In the genomic region with DNA sequence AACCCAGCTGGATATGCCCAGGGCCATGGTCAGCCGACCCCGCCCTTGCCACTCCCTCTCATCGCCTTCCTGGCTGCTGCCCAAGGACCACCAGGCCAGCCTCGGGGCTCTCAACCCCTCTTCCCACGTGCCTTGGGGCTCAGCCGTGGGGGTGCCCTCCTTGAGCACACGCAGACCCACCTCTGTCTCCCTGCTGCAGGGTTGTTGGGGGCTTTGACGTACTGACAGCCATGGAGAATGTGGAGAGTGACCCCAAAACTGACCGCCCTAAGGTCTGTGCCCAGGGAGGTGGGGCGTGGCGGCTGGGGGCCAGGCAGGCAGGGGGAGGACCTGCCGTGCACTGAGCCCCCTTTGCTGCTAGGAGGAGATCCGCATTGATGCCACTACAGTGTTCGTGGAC, we compare ENCODE assay signal across 20 cellular contexts. TPM values are rescaled to one million over a fixed set of nuclear protein-coding genes. Genes with fewer than 3 reads are reported as not detected.
DNase-seq lines count a peak whose midpoint lies in the region; ATAC-seq, FAIRE-seq and TF ChIP-seq lines count a peak whose summit lies in the region.
"Had no signal": no experiment of that assay in that cellular context is flagged by ENCODE, and none has a peak within 500 bp of the region (broad histone marks: within the 10 kb centered on the region; RNA-seq: fewer than 3 reads in every experiment).

No MANE protein-coding gene starts in this region.

- H4K91ac ChIP-seq in H1 (replicated peaks; ENCODE audit: insufficient read length, low read length) (no peak overlapping the region), H9 (ENCODE audit: insufficient read length, low read depth, low read length) (no peak overlapping the region)

- peak overlapping the region; percentile 57 to 80 for H3K27ac Mint-ChIP-seq in natural killer cell
- no peak overlapping the region for H3K27ac Mint-ChIP-seq in natural killer cell treated with Interleukin-12 subunit alpha and Interleukin-12 subunit beta and Interleukin-15 and Interleukin-18, amount 100 ng/mL, for 72 hours
- peak overlapping the region; percentile 51 for H3K27ac Mint-ChIP-seq in stimulated activated naive B cell treated with anti-CD40 and anti-IgM and Interleukin-4, amounts not matched to agents 10 μg/mL and 1 μg/mL and 100 μg/mL, for 72 hours
- H3K27ac Mint-ChIP-seq in H9: no peak overlapping the region
- H3K27ac Mint-ChIP-seq: CD8-positive, alpha-beta T cell; GM23338 had no signal

- DNase-seq in natural killer cell: no peak
- DNase-seq in natural killer cell treated with Interleukin-12 subunit alpha and Interleukin-12 subunit beta and Interleukin-15 and Interleukin-18, amount 100 ng/mL, for 72 hours (ENCODE audit: low spot score): no peak
- DNase-seq in K562 (ENCODE audit: extremely low read depth in 1 of 4, low spot score in 3 of 4): peak in 1 of 4 experiments; percentile 61
- DNase-seq in H1 (ENCODE audit: low read depth in 1 of 2, low spot score in 2 of 2): no peak
- DNase-seq in stimulated activated naive B cell treated with anti-CD40 and anti-IgM and Interleukin-4, amounts not matched to agents 10 μg/mL and 1 μg/mL and 100 μg/mL, for 72 hours: no peak
- DNase-seq in HTR-8/SVneo (ENCODE audit: insufficient read length, low spot score): no peak
- DNase-seq in H9: no peak
- no peak for DNase-seq in NCI-H187 treated with DMSO at 0.1 percent for 48 hours (lab: John Stamatoyannopoulos, UW)
- DNase-seq: Caco-2; CD4-positive, CD25-positive, alpha-beta regulatory T cell; CD8-positive, alpha-beta T cell; DMS153; DND-41 had no signal

- POLR2A ChIA-PET in K562 (lab: Yijun Ruan, JAX): interaction anchor here (0.5 to 8.8 kb wide), 10 partner anchors 7 to 247 kb away, joined by 3 to 111 read pairs (median 4); a partner anchor contains a TSS
- POLR2A ChIA-PET in H1 (lab: Charles Lee; ENCODE audit: partially characterized antibody): interaction anchor here (1.4 to 2.1 kb wide), 3 partner anchors 14 to 41 kb away, joined by 4 read pairs; a partner anchor contains a TSS

- ATAC-seq in natural killer cell (no peak), K562 (no peak)
- ATAC-seq in natural killer cell treated with Interleukin-12 subunit alpha and Interleukin-12 subunit beta and Interleukin-15 and Interleukin-18, amount 100 ng/mL, for 72 hours: no peak
- ATAC-seq in stimulated activated naive B cell treated with anti-CD40 and anti-IgM and Interleukin-4, amounts not matched to agents 10 μg/mL and 1 μg/mL and 100 μg/mL, for 72 hours (replicated peaks): no peak
- ATAC-seq: CD8-positive, alpha-beta T cell; GM23338; HCT116 had no signal

- H4K20me1 ChIP-seq in K562 (replicated peaks; ENCODE audit: control insufficient read depth, insufficient read depth, low read length) (peaks cover 12% of the 10 kb centered on the region), H1 (replicated peaks in 1 of 2; ENCODE audit: control insufficient read depth in 1 of 2, insufficient read depth in 2 of 2, low read length in 2 of 2) (peaks cover 1 to 5% of the 10 kb centered on the region in 2 experiments), H9 (ENCODE audit: control insufficient read depth, insufficient read depth, insufficient read length) (no peaks in the 10 kb centered on the region)

- intact Hi-C loops in natural killer cell (cut with micrococcal nuclease): loop anchor here (5.0 kb wide), 1 partner anchor 68 kb away; no protein-coding TSS in a partner anchor
- intact Hi-C loops in K562 (cut with micrococcal nuclease): no loop called here

- H2BK12ac ChIP-seq in H1 (ENCODE audit: low read depth, low read length) (no peak overlapping the region), H9 (ENCODE audit: insufficient read length, low read depth, low read length) (no peak overlapping the region)

- H3K4me1 ChIP-seq in K562 (replicated peaks in 1 of 2; ENCODE audit: control insufficient read depth in 2 of 2, insufficient read depth in 2 of 2, low read length in 2 of 2) (peaks cover 0 to 45% of the 10 kb centered on the region in 2 experiments; a peak in 2 of 5 replicates), H1 (replicated peaks in 1 of 4; ENCODE audit: control insufficient read depth in 3 of 4, insufficient read depth in 4 of 4, low read length in 3 of 4) (no peaks in the 10 kb centered on the region), H9 (ENCODE audit: insufficient read depth, low read length) (no peaks in the 10 kb centered on the region)
- H3K4me1 ChIP-seq: Caco-2 had no signal

- no peak overlapping the region for H3K4me3 Mint-ChIP-seq in natural killer cell
- H3K4me3 Mint-ChIP-seq in natural killer cell treated with Interleukin-12 subunit alpha and Interleukin-12 subunit beta and Interleukin-15 and Interleukin-18, amount 100 ng/mL, for 72 hours: no peak overlapping the region
- H3K4me3 Mint-ChIP-seq in stimulated activated naive B cell treated with anti-CD40 and anti-IgM and Interleukin-4, amounts not matched to agents 10 μg/mL and 1 μg/mL and 100 μg/mL, for 72 hours: no peak overlapping the region
- no peak overlapping the region for H3K4me3 Mint-ChIP-seq in H9
- H3K4me3 Mint-ChIP-seq: CD4-positive, CD25-positive, alpha-beta regulatory T cell; CD8-positive, alpha-beta T cell; GM23338 had no signal

- FAIRE-seq in K562 (lab: Jason Lieb, UNC): no peak
- FAIRE-seq in H1 (lab: Jason Lieb, UNC): no peak
- no peak for FAIRE-seq in HTR-8/SVneo (lab: Jason Lieb, UNC)
- FAIRE-seq: G401.6, GM12892, GM19239, H54 had no signal

- no peak overlapping the region for H3T11ph ChIP-seq in H9 (ENCODE audit: low read length)

- H3K23me2 ChIP-seq in H1 (ENCODE audit: low read depth, low read length) (peaks cover 4% of the 10 kb centered on the region; the same call in 1 of the 2 replicates), H9 (ENCODE audit: insufficient read length, low read depth, low read length, poor library complexity, severe bottlenecking) (no peaks in the 10 kb centered on the region)

- no peak for TF ChIP-seq EP300 in K562 (IDR thresholded peaks at IDR 0.05; ENCODE audit: low read length)
- no peak for TF ChIP-seq EP300 in H1 (IDR thresholded peaks at IDR 0.05; ENCODE audit: borderline replicate concordance in 1 of 2, low read depth in 2 of 2, low read length in 2 of 2)

- peaks cover 3% of the 10 kb centered on the region for H3K9me1 ChIP-seq in K562 (ENCODE audit: control insufficient read depth, insufficient read depth, low read length)

- H3K36me3 Mint-ChIP-seq in natural killer cell: no peaks in the 10 kb centered on the region
- no peaks in the 10 kb centered on the region for H3K36me3 Mint-ChIP-seq in natural killer cell treated with Interleukin-12 subunit alpha and Interleukin-12 subunit beta and Interleukin-15 and Interleukin-18, amount 100 ng/mL, for 72 hours
- H3K36me3 Mint-ChIP-seq in stimulated activated naive B cell treated with anti-CD40 and anti-IgM and Interleukin-4, amounts not matched to agents 10 μg/mL and 1 μg/mL and 100 μg/mL, for 72 hours: peaks cover 44 to 66% of the 10 kb centered on the region in 2 donors
- H3K36me3 Mint-ChIP-seq in H9 (ENCODE audit: insufficient read depth in 1 of 3, low read depth in 3 of 3): peaks cover 15 to 46% (median 41%) of the 10 kb centered on the region in 3 experiments; a peak in 6 of 7 replicates

- H3K9ac ChIP-seq in K562 (ENCODE audit: insufficient read depth in 1 of 2, low read depth in 2 of 2, low read length in 2 of 2): peak overlapping the region in 1 of 2 experiments; percentile 46; a peak in 2 of 4 replicates
- H3K9ac ChIP-seq in H1 (replicated peaks in 1 of 4; ENCODE audit: extremely low read depth in 1 of 4, low read depth in 3 of 4, low read length in 3 of 4): no peak overlapping the region
- H3K9ac ChIP-seq in H9 (ENCODE audit: extremely low read depth, insufficient read length, low read length): no peak overlapping the region

- H3K79me2 ChIP-seq in K562 (ENCODE audit: control insufficient read depth, insufficient read depth, low read length) (no peaks in the 10 kb centered on the region), H1 (ENCODE audit: control insufficient read depth in 1 of 2, insufficient read depth in 2 of 2, low read length in 2 of 2) (no peaks in the 10 kb centered on the region), H9 (ENCODE audit: insufficient read depth, low read length) (no peaks in the 10 kb centered on the region)

- H4K5ac ChIP-seq in H1 (ENCODE audit: insufficient read length, low read depth, low read length) (no peak overlapping the region), H9 (ENCODE audit: insufficient read length, low read depth, low read length) (no peak overlapping the region)

- H2AK5ac ChIP-seq in H1 (ENCODE audit: low read depth, low read length): no peak overlapping the region
- no peak overlapping the region for H2AK5ac ChIP-seq in H9 (ENCODE audit: insufficient read length, low read length)

- TF ChIP-seq POLR2A in K562 (conservative IDR thresholded peaks at IDR 0.05): no peak
- TF ChIP-seq POLR2A in H1 (IDR thresholded peaks at IDR 0.05; ENCODE audit: control extremely low read depth in 1 of 2, low read depth in 2 of 2, low read length in 2 of 2): no peak

- H2BK20ac ChIP-seq in H1 (ENCODE audit: low read length) (no peak overlapping the region), H9 (ENCODE audit: low read depth, low read length, poor library complexity, severe bottlenecking) (no peak overlapping the region)

- H2BK5ac ChIP-seq in H1 (ENCODE audit: low read depth, low read length) (no peak overlapping the region), H9 (ENCODE audit: insufficient read length, low read length) (no peak overlapping the region)

- no TSS peak for BruUV-seq in K562 (replicated peaks; lab: Mats Ljungman, UMichigan)

- H2BK15ac ChIP-seq in H1 (ENCODE audit: low read length) (no peak overlapping the region), H9 (ENCODE audit: low read depth, low read length) (no peak overlapping the region)

- H3K27me3 Mint-ChIP-seq in natural killer cell (ENCODE audit: low read depth in 2 of 2) (no peaks in the 10 kb centered on the region), H9 (ENCODE audit: low read depth) (no peaks in the 10 kb centered on the region)
- H3K27me3 Mint-ChIP-seq in natural killer cell treated with Interleukin-12 subunit alpha and Interleukin-12 subunit beta and Interleukin-15 and Interleukin-18, amount 100 ng/mL, for 72 hours: no peaks in the 10 kb centered on the region
- H3K27me3 Mint-ChIP-seq in stimulated activated naive B cell treated with anti-CD40 and anti-IgM and Interleukin-4, amounts not matched to agents 10 μg/mL and 1 μg/mL and 100 μg/mL, for 72 hours: no peaks in the 10 kb centered on the region
- H3K27me3 Mint-ChIP-seq: CD4-positive, CD25-positive, alpha-beta regulatory T cell had no signal

- H3K27ac ChIP-seq in K562 (ENCODE audit: extremely low read depth, low read depth, low read length): no peak overlapping the region
- no peak overlapping the region for H3K27ac ChIP-seq in H1 (ENCODE audit: low read depth, low read length)
- H3K27ac ChIP-seq in H9 (ENCODE audit: insufficient read length, low read depth, low read length): no peak overlapping the region
- H3K27ac ChIP-seq: C4-2B had no signal

- H3K9me3 ChIP-seq in K562 (replicated peaks; ENCODE audit: control insufficient read depth, insufficient read depth, low read depth, low read length): no peaks in the 10 kb centered on the region
- H3K9me3 ChIP-seq in H1 (ENCODE audit: insufficient read depth in 2 of 2, low read depth in 1 of 2, low read length in 1 of 2): no peaks in the 10 kb centered on the region
- H3K9me3 ChIP-seq in H9 (ENCODE audit: control insufficient read depth, low read depth, low read length): no peaks in the 10 kb centered on the region
- H3K9me3 ChIP-seq: Caco-2 had no signal

- CTCF ChIA-PET in K562 (lab: Yijun Ruan, JAX; ENCODE audit: low intra/inter-chr PET ratio): interaction anchor here (0.7 kb wide), 1 partner anchor 48 kb away, joined by 6 read pairs; no protein-coding TSS in a partner anchor
- CTCF ChIA-PET in H1 (lab: Charles Lee; ENCODE audit: partially characterized antibody): no interaction called here

- H3K4me1 Mint-ChIP-seq in natural killer cell: peaks cover 12 to 37% of the 10 kb centered on the region in 2 donors
- H3K4me1 Mint-ChIP-seq in natural killer cell treated with Interleukin-12 subunit alpha and Interleukin-12 subunit beta and Interleukin-15 and Interleukin-18, amount 100 ng/mL, for 72 hours (ENCODE audit: low read depth in 2 of 2): peaks cover 12 to 20% of the 10 kb centered on the region in 2 donors
- H3K4me1 Mint-ChIP-seq in stimulated activated naive B cell treated with anti-CD40 and anti-IgM and Interleukin-4, amounts not matched to agents 10 μg/mL and 1 μg/mL and 100 μg/mL, for 72 hours: peaks cover 18 to 34% of the 10 kb centered on the region in 2 donors
- 0 out of 4 replicates have a peak, but pooled peaks cover 0 to 2% of the 10 kb centered on the region in 2 experiments for H3K4me1 Mint-ChIP-seq in H9

- H3K4me3 ChIP-seq in K562 (no peak overlapping the region), H1 (ENCODE audit: extremely low read depth in 1 of 4, insufficient read depth in 2 of 4, low read depth in 3 of 4, low read length in 4 of 4) (no peak overlapping the region)
- H3K4me3 ChIP-seq: GM23338 had no signal

- no peaks in the 10 kb centered on the region for H3K9me3 Mint-ChIP-seq in natural killer cell
- no peaks in the 10 kb centered on the region for H3K9me3 Mint-ChIP-seq in natural killer cell treated with Interleukin-12 subunit alpha and Interleukin-12 subunit beta and Interleukin-15 and Interleukin-18, amount 100 ng/mL, for 72 hours
- no peaks in the 10 kb centered on the region for H3K9me3 Mint-ChIP-seq in stimulated activated naive B cell treated with anti-CD40 and anti-IgM and Interleukin-4, amounts not matched to agents 10 μg/mL and 1 μg/mL and 100 μg/mL, for 72 hours
- H3K9me3 Mint-ChIP-seq in H9: no peaks in the 10 kb centered on the region
- H3K9me3 Mint-ChIP-seq: CD4-positive, CD25-positive, alpha-beta regulatory T cell; CD8-positive, alpha-beta T cell; GM23338 had no signal

- in situ Hi-C loops in K562 (cut with MboI): no loop called here

- H3K79me1 ChIP-seq in H1 (ENCODE audit: low read depth, low read length): no peaks in the 10 kb centered on the region
- H3K79me1 ChIP-seq in H9 (ENCODE audit: insufficient read depth, low read depth, low read length, poor library complexity, severe bottlenecking): no peaks in the 10 kb centered on the region

- H3K4ac ChIP-seq in H1 (replicated peaks; ENCODE audit: insufficient read length, low read depth, low read length) (no peak overlapping the region), H9 (ENCODE audit: low read depth, low read length) (no peak overlapping the region)

- no peak overlapping the region for H2AFZ ChIP-seq in K562 (ENCODE audit: low read depth, low read length)
- H2AFZ ChIP-seq in H1 (ENCODE audit: low read length): no peak overlapping the region
- H2AFZ ChIP-seq in H9 (ENCODE audit: low read length): no peak overlapping the region
- H2AFZ ChIP-seq: GM23338 had no signal

- TF ChIP-seq RAD21 in K562 (CRISPR knock-in tag; conservative IDR thresholded peaks at IDR 0.05 in 1 of 2, IDR thresholded peaks at IDR 0.05 in 1 of 2) (no peak), H1 (IDR thresholded peaks at IDR 0.05 in 1 of 2, conservative IDR thresholded peaks at IDR 0.05 in 1 of 2; ENCODE audit: low read depth in 2 of 2, low read length in 2 of 2) (no peak)

- no peak overlapping the region for H3K23ac ChIP-seq in H1 (ENCODE audit: insufficient read length)
- H3K23ac ChIP-seq in H9 (ENCODE audit: insufficient read length, low read depth, low read length): no peak overlapping the region

- no peak overlapping the region for H3K56ac ChIP-seq in H1 (replicated peaks; ENCODE audit: insufficient read length, low read depth, low read length)
- H3K56ac ChIP-seq in H9 (ENCODE audit: insufficient read length, low read depth, low read length): no peak overlapping the region

- H3K18ac ChIP-seq in H1 (ENCODE audit: extremely low read depth, low read length) (no peak overlapping the region), H9 (ENCODE audit: insufficient read length, low read depth, low read length) (no peak overlapping the region)

- no peak overlapping the region for H3K4me2 ChIP-seq in K562 (ENCODE audit: insufficient read depth, low read length)
- no peak overlapping the region for H3K4me2 ChIP-seq in H1 (ENCODE audit: insufficient read depth in 1 of 2, low read depth in 2 of 2, low read length in 2 of 2)
- H3K4me2 ChIP-seq in H9 (ENCODE audit: insufficient read depth, insufficient read length, low read length): no peak overlapping the region
- H3K4me2 ChIP-seq: GM23338 had no signal

- H3K36me3 ChIP-seq in K562 (ENCODE audit: control insufficient read depth, insufficient read depth, low read length) (peaks cover 74% of the 10 kb centered on the region), H1 (ENCODE audit: control insufficient read depth in 2 of 4, insufficient read depth in 4 of 4, low read length in 3 of 4) (peaks cover 4 to 11% (median 7%) of the 10 kb centered on the region in 4 experiments; a peak in 5 of 8 replicates)

- H3K14ac ChIP-seq in H1 (ENCODE audit: insufficient read length) (no peak overlapping the region), H9 (ENCODE audit: insufficient read depth, low read length) (no peak overlapping the region)

- TF ChIP-seq CTCF in natural killer cell (IDR thresholded peaks at IDR 0.05) (no peak), K562 (IDR thresholded peaks at IDR 0.05 in 2 of 3, conservative IDR thresholded peaks at IDR 0.05 in 1 of 3; ENCODE audit: insufficient read depth in 2 of 3, low read depth in 1 of 3, low read length in 3 of 3) (no peak), H1 (IDR thresholded peaks at IDR 0.05; ENCODE audit: control extremely low read depth in 1 of 3, insufficient read depth in 1 of 3, low read depth in 1 of 3, low read length in 3 of 3) (no peak), H9 (conservative IDR thresholded peaks at IDR 0.05) (no peak)

- H2BK120ac ChIP-seq in H1 (replicated peaks; ENCODE audit: low read depth, low read length) (no peak overlapping the region), H9 (ENCODE audit: low read depth, low read length, poor library complexity, severe bottlenecking) (no peak overlapping the region)

- WGBS in K562 (ENCODE audit: insufficient coverage, low coverage, missing lambda C conversion rate): 91% methylated on average over 14 of the region's 14 CpGs
- WGBS in H1 (ENCODE audit: extremely low coverage in 1 of 2, insufficient coverage in 1 of 2, insufficient read length in 1 of 2, insufficient replicate concordance in 2 of 2, low coverage in 1 of 2, low lambda C conversion rate in 2 of 2, missing lambda C conversion rate in 1 of 2), 2 experiments: 96% methylated on average over 9 of the region's 14 CpGs; no CpG with 5 or more reads in 1 of the 2 experiments
- no CpG with 5 or more reads among the region's 14 CpGs for WGBS in H9 (ENCODE audit: extremely low coverage, insufficient read length, low lambda C conversion rate)

- H3K27me3 ChIP-seq in K562 (ENCODE audit: control insufficient read depth in 2 of 2, insufficient read depth in 2 of 2, low read length in 2 of 2) (no peaks in the 10 kb centered on the region), H1 (replicated peaks in 1 of 4; ENCODE audit: control insufficient read depth in 3 of 4, extremely low read depth in 1 of 4, insufficient read depth in 3 of 4, low read length in 3 of 4) (no peaks in the 10 kb centered on the region), H9 (ENCODE audit: insufficient read depth, low read length) (no peaks in the 10 kb centered on the region)

- H4K8ac ChIP-seq in H1 (ENCODE audit: extremely low read depth, insufficient read depth, low read length): no peak overlapping the region
- no peak overlapping the region for H4K8ac ChIP-seq in H9 (replicated peaks; ENCODE audit: insufficient read length, low read depth, low read length)

RNA-seq across cellular contexts. Expression of a gene that starts 28.6 kb away (rescaled TPM):
- total RNA-seq in natural killer cell (100 to 1,000 TPM; 101 to 127 (median 124) TPM), K562 (2014; rRNA removed) (174 and 195 TPM in 2 replicates), K562 (2014; rRNA removed; fragmentation: Illumina TruSeq; extraction: Trizol) (104 and 115 TPM in 2 replicates), K562 (2015; rRNA removed; fragmentation: Illumina TruSeq; extraction: Trizol) (170 and 172 TPM in 2 replicates), K562 (2021) (251 and 267 TPM in 2 replicates), H9 (2021) (35.5 and 35.9 TPM in 2 replicates)
- total RNA-seq in natural killer cell treated with Interleukin-12 subunit alpha and Interleukin-12 subunit beta and Interleukin-15 and Interleukin-18, amount 100 ng/mL, for 72 hours: 10 to 100 TPM; 50.4 to 62.9 TPM
- total RNA-seq in K562 (2011; cell fraction: chromatin; rRNA removed; ENCODE audit: low replicate concordance): 1,132 and 1,539 TPM in 2 replicates
- total RNA-seq in K562 (2011; cell fraction: nucleolus; rRNA removed): 736 and 826 TPM in 2 replicates
- total RNA-seq in K562 (2011; cell fraction: nucleoplasm; rRNA removed): 718 and 814 TPM in 2 replicates
- polyA plus RNA-seq in K562 (2011; rRNA removed) (193 and 247 TPM in 2 replicates), K562 (2014; fragmentation: Illumina TruSeq; extraction: Trizol) (250 and 261 TPM in 2 replicates), K562 (2014; fragmentation: Nextera tagmentation; extraction: Ambion mirVana) (10 to 100 TPM; 13.2 to 28.8 TPM), K562 (2014; rRNA removed) (268 and 298 TPM in 2 replicates), H1 (2011; rRNA removed) (34.6 and 46.4 TPM in 2 replicates)
- polyA plus RNA-seq in K562 (2011; cell fraction: cytosol; rRNA removed): 143 and 211 TPM in 2 replicates
- 801 and 951 TPM in 2 replicates for polyA plus RNA-seq in K562 (2011; cell fraction: nucleus; rRNA removed)
- 185 and 193 TPM in 2 replicates for polyA plus RNA-seq in K562 (2012)
- 228 and 271 TPM in 2 replicates for polyA minus RNA-seq in K562 (2011; rRNA and poly(A)+ RNA removed)
- 95.6 and 98.4 TPM in 2 replicates for polyA minus RNA-seq in K562 (2011; cell fraction: cytosol; rRNA and poly(A)+ RNA removed)
- polyA minus RNA-seq in K562 (2011; cell fraction: nucleus; rRNA and poly(A)+ RNA removed): 325 and 509 TPM in 2 replicates
- 34.4 and 37.7 TPM in 2 replicates for total RNA-seq in H1 (2021; fragmentation: NEBNext Ultra II Directional; extraction: Animal tissue kit (Norgen Biotek cat#: 25700))
- polyA plus RNA-seq in H1 (2011; cell fraction: cytosol; rRNA removed): 38.7 TPM
- polyA plus RNA-seq in H1 (2011; cell fraction: nucleus; rRNA removed): 145 TPM
- polyA plus RNA-seq in H1 (2012, experiment 1 of 2): 34.0 to 37.8 TPM (median 35.7 TPM) in 4 replicates
- 30.2 TPM for polyA plus RNA-seq in H1 (2012, experiment 2 of 2)
- polyA plus RNA-seq in H1 (2013, experiment 1 of 2): 29.8 TPM
- 22.9 TPM for polyA plus RNA-seq in H1 (2013, experiment 2 of 2)
- 31.1 and 39.8 TPM in 2 replicates for polyA minus RNA-seq in H1 (2011; rRNA and poly(A)+ RNA removed)
- polyA minus RNA-seq in H1 (2011; cell fraction: cytosol; rRNA and poly(A)+ RNA removed): 18.9 TPM
- 43.9 TPM for polyA minus RNA-seq in H1 (2011; cell fraction: nucleus; rRNA and poly(A)+ RNA removed)

RNA-seq across cellular contexts. Expression of a gene that starts 41.2 kb away (rescaled TPM):
- total RNA-seq in natural killer cell (10 to 100 TPM; 59.9 to 86.3 (median 68.8) TPM), K562 (2014; rRNA removed) (0.18 and 0.49 TPM in 2 replicates), K562 (2014; rRNA removed; fragmentation: Illumina TruSeq; extraction: Trizol) (0.41 and 0.47 TPM in 2 replicates), K562 (2015; rRNA removed; fragmentation: Illumina TruSeq; extraction: Trizol) (0.15 and 0.25 TPM in 2 replicates), K562 (2021) (0.53 and 0.54 TPM in 2 replicates), H9 (2021) (5.4 and 8.1 TPM in 2 replicates)
- 10 to 100 TPM; 14.2 to 19.0 TPM for total RNA-seq in natural killer cell treated with Interleukin-12 subunit alpha and Interleukin-12 subunit beta and Interleukin-15 and Interleukin-18, amount 100 ng/mL, for 72 hours
- 4.4 and 6.2 TPM in 2 replicates for total RNA-seq in K562 (2011; cell fraction: chromatin; rRNA removed; ENCODE audit: low replicate concordance)
- total RNA-seq in K562 (2011; cell fraction: nucleolus; rRNA removed): 3.0 TPM in 2 replicates
- 4.6 and 4.7 TPM in 2 replicates for total RNA-seq in K562 (2011; cell fraction: nucleoplasm; rRNA removed)
- polyA plus RNA-seq in K562 (2011; rRNA removed) (2.2 and 2.4 TPM in 2 replicates), K562 (2014; fragmentation: Illumina TruSeq; extraction: Trizol) (0.46 TPM in 2 replicates), K562 (2014; fragmentation: Nextera tagmentation; extraction: Ambion mirVana) (under 1 TPM; 0.07 to 0.10 TPM), K562 (2014; rRNA removed) (0.36 and 1.7 TPM in 2 replicates), H1 (2011; rRNA removed) (5.9 and 6.0 TPM in 2 replicates)
- polyA plus RNA-seq in K562 (2011; cell fraction: cytosol; rRNA removed): 0.63 and 1.4 TPM in 2 replicates
- polyA plus RNA-seq in K562 (2011; cell fraction: nucleus; rRNA removed): 1.9 and 2.6 TPM in 2 replicates
- polyA plus RNA-seq in K562 (2012): 0.59 and 4.0 TPM in 2 replicates
- polyA minus RNA-seq in K562 (2011; rRNA and poly(A)+ RNA removed): 1.4 and 3.0 TPM in 2 replicates
- polyA minus RNA-seq in K562 (2011; cell fraction: cytosol; rRNA and poly(A)+ RNA removed): 0.46 and 0.67 TPM in 2 replicates
- polyA minus RNA-seq in K562 (2011; cell fraction: nucleus; rRNA and poly(A)+ RNA removed): 0.67 and 1.00 TPM in 2 replicates
- 6.7 and 7.6 TPM in 2 replicates for total RNA-seq in H1 (2021; fragmentation: NEBNext Ultra II Directional; extraction: Animal tissue kit (Norgen Biotek cat#: 25700))
- polyA plus RNA-seq in H1 (2011; cell fraction: cytosol; rRNA removed): 8.0 TPM
- polyA plus RNA-seq in H1 (2011; cell fraction: nucleus; rRNA removed): 12.7 TPM
- 5.0 to 11.0 TPM (median 6.6 TPM) in 4 replicates for polyA plus RNA-seq in H1 (2012, experiment 1 of 2)
- polyA plus RNA-seq in H1 (2012, experiment 2 of 2): 3.4 TPM
- 5.9 TPM for polyA plus RNA-seq in H1 (2013, experiment 1 of 2)
- 5.0 TPM for polyA plus RNA-seq in H1 (2013, experiment 2 of 2)
- 12.7 and 20.1 TPM in 2 replicates for polyA minus RNA-seq in H1 (2011; rRNA and poly(A)+ RNA removed)
- polyA minus RNA-seq in H1 (2011; cell fraction: cytosol; rRNA and poly(A)+ RNA removed): 5.3 TPM
- polyA minus RNA-seq in H1 (2011; cell fraction: nucleus; rRNA and poly(A)+ RNA removed): 9.1 TPM

RNA-seq across cellular contexts. Expression of a gene that starts 52.3 kb away (rescaled TPM):
- 10 to 100 TPM; 38.3 to 55.8 (median 40.3) TPM for total RNA-seq in natural killer cell
- total RNA-seq in natural killer cell treated with Interleukin-12 subunit alpha and Interleukin-12 subunit beta and Interleukin-15 and Interleukin-18, amount 100 ng/mL, for 72 hours: 100 to 1,000 TPM; 102 to 127 TPM
- total RNA-seq in K562 (2011; cell fraction: chromatin; rRNA removed; ENCODE audit: low replicate concordance): 72.2 and 221 TPM in 2 replicates
- total RNA-seq in K562 (2011; cell fraction: nucleolus; rRNA removed): 489 and 555 TPM in 2 replicates
- 263 and 279 TPM in 2 replicates for total RNA-seq in K562 (2011; cell fraction: nucleoplasm; rRNA removed)
- total RNA-seq in K562 (2014; rRNA removed): 894 and 989 TPM in 2 replicates
- 41.9 and 82.9 TPM in 2 replicates for total RNA-seq in K562 (2014; rRNA removed; fragmentation: Illumina TruSeq; extraction: Trizol)
- total RNA-seq in K562 (2015; rRNA removed; fragmentation: Illumina TruSeq; extraction: Trizol): 135 and 153 TPM in 2 replicates
- total RNA-seq in K562 (2021): 551 and 557 TPM in 2 replicates
- 124 and 218 TPM in 2 replicates for polyA plus RNA-seq in K562 (2011; rRNA removed)
- 273 and 603 TPM in 2 replicates for polyA plus RNA-seq in K562 (2011; cell fraction: cytosol; rRNA removed)
- 110 and 123 TPM in 2 replicates for polyA plus RNA-seq in K562 (2011; cell fraction: nucleus; rRNA removed)
- 384 and 632 TPM in 2 replicates for polyA plus RNA-seq in K562 (2012)
- polyA plus RNA-seq in K562 (2014; fragmentation: Illumina TruSeq; extraction: Trizol): 33.8 and 82.2 TPM in 2 replicates
- polyA plus RNA-seq in K562 (2014; fragmentation: Nextera tagmentation; extraction: Ambion mirVana): 10 to 100 TPM; 15.1 to 34.8 TPM
- 666 and 827 TPM in 2 replicates for polyA plus RNA-seq in K562 (2014; rRNA removed)
- polyA minus RNA-seq in K562 (2011; rRNA and poly(A)+ RNA removed): 50.1 and 80.5 TPM in 2 replicates
- 107 and 114 TPM in 2 replicates for polyA minus RNA-seq in K562 (2011; cell fraction: cytosol; rRNA and poly(A)+ RNA removed)
- 37.7 and 69.6 TPM in 2 replicates for polyA minus RNA-seq in K562 (2011; cell fraction: nucleus; rRNA and poly(A)+ RNA removed)
- 51.1 and 54.5 TPM in 2 replicates for total RNA-seq in H1 (2021; fragmentation: NEBNext Ultra II Directional; extraction: Animal tissue kit (Norgen Biotek cat#: 25700))
- polyA plus RNA-seq in H1 (2011; rRNA removed): 59.6 and 75.4 TPM in 2 replicates
- 53.2 TPM for polyA plus RNA-seq in H1 (2011; cell fraction: cytosol; rRNA removed)
- 35.8 TPM for polyA plus RNA-seq in H1 (2011; cell fraction: nucleus; rRNA removed)
- polyA plus RNA-seq in H1 (2012, experiment 1 of 2): 62.8 to 79.1 TPM (median 67.2 TPM) in 4 replicates
- 42.2 TPM for polyA plus RNA-seq in H1 (2012, experiment 2 of 2)
- polyA plus RNA-seq in H1 (2013, experiment 1 of 2): 28.1 TPM
- polyA plus RNA-seq in H1 (2013, experiment 2 of 2): 37.2 TPM
- 11.2 and 14.4 TPM in 2 replicates for polyA minus RNA-seq in H1 (2011; rRNA and poly(A)+ RNA removed)
- 20.5 TPM for polyA minus RNA-seq in H1 (2011; cell fraction: cytosol; rRNA and poly(A)+ RNA removed)
- 13.1 TPM for polyA minus RNA-seq in H1 (2011; cell fraction: nucleus; rRNA and poly(A)+ RNA removed)
- total RNA-seq in H9 (2021): 36.0 TPM in 2 replicates

Comparison
In these comparisons a context has a peak if more than half of its experiments do, and no peak if none do; other contexts are left out.
1. H3K27ac Mint-ChIP-seq: peak in natural killer cell (2 of 2) and stimulated activated naive B cell treated with anti-CD40 and anti-IgM and Interleukin-4, amounts not matched to agents 10 μg/mL and 1 μg/mL and 100 μg/mL, for 72 hours (single experiment); none in natural killer cell treated with Interleukin-12 subunit alpha and Interleukin-12 subunit beta and Interleukin-15 and Interleukin-18, amount 100 ng/mL, for 72 hours (0 of 2) and H9 (0 of 3).